In the genomic region with DNA sequence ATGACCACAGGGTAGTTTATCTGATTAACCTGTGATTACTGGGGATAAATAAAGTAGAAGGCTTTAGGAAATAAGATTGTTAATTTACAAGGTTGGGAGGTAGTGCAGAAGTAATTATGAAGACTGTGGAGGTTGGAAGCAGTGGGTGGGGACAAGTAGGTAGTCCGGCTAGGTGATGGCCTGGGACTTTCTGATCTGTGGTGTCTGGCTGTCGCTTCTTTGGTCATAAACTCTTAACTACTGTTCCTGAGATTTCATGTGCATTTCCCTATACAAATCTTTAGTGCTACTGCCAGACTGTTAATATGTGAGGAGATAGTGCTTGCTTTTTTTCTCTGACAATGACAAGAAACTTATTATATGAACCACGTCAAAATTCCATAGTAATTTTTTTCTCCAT, we compare ENCODE assay signal across 20 cellular contexts. TPM values are rescaled to one million over a fixed set of nuclear protein-coding genes. Genes with fewer than 3 reads are reported as not detected.
A peak's percentile ranks its signal among the peaks of the same experiment; 100 is the strongest.
DNase-seq lines count a peak whose midpoint lies in the region; ATAC-seq and TF ChIP-seq lines count a peak whose summit lies in the region.
"Had no signal": no experiment of that assay in that cellular context is flagged by ENCODE, and none has a peak within 500 bp of the region (broad histone marks: within the 10 kb centered on the region; RNA-seq: fewer than 3 reads in every experiment).

No MANE protein-coding gene starts in this region.

- intact Hi-C loops in uterus (cut with DNase I; ENCODE audit: low total_unique reads): no loop called here

- peaks cover 63% of the 10 kb centered on the region for H3K4me1 Mint-ChIP-seq in T-helper 2 cell treated with Interferon-gamma antibody and Interleukin-4, amounts not matched to agents 5 μg/mL and 100 μg/mL, for 36 hours (ENCODE audit: low read depth)
- peaks cover 60% of the 10 kb centered on the region for H3K4me1 Mint-ChIP-seq in stimulated activated naive CD8-positive, alpha-beta T cell treated with anti-CD3 and anti-CD28 coated beads, Interleukin-15, Interleukin-2, amounts not matched to agents 100 ng/mL and 50 ng/mL, for 24 hours (ENCODE audit: low read depth)
- peaks cover 21% of the 10 kb centered on the region in 2 donors for H3K4me1 Mint-ChIP-seq in immature natural killer cell
- H3K4me1 Mint-ChIP-seq: H9 had no signal

- TF ChIP-seq CTCF in uterus (IDR thresholded peaks at IDR 0.05): no peak

- no peaks in the 10 kb centered on the region for H3K36me3 Mint-ChIP-seq in T-helper 2 cell treated with Interferon-gamma antibody and Interleukin-4, amounts not matched to agents 5 μg/mL and 100 μg/mL, for 36 hours (ENCODE audit: low read depth)
- H3K36me3 Mint-ChIP-seq in stimulated activated naive CD8-positive, alpha-beta T cell treated with anti-CD3 and anti-CD28 coated beads, Interleukin-15, Interleukin-2, amounts not matched to agents 100 ng/mL and 50 ng/mL, for 24 hours (ENCODE audit: low read depth): no peaks in the 10 kb centered on the region
- no peaks in the 10 kb centered on the region for H3K36me3 Mint-ChIP-seq in immature natural killer cell
- H3K36me3 Mint-ChIP-seq: CD4-positive, CD25-positive, alpha-beta regulatory T cell had no signal

- no peaks in the 10 kb centered on the region for H3K27me3 ChIP-seq in uterus

- H3K27ac Mint-ChIP-seq in T-helper 2 cell treated with Interferon-gamma antibody and Interleukin-4, amounts not matched to agents 5 μg/mL and 100 μg/mL, for 36 hours: no peak overlapping the region
- no peak overlapping the region for H3K27ac Mint-ChIP-seq in stimulated activated naive CD8-positive, alpha-beta T cell treated with anti-CD3 and anti-CD28 coated beads, Interleukin-15, Interleukin-2, amounts not matched to agents 100 ng/mL and 50 ng/mL, for 24 hours
- peak overlapping the region in 1 of 6 donors; percentile 38 for H3K27ac Mint-ChIP-seq in immature natural killer cell
- H3K27ac Mint-ChIP-seq: CD4-positive, CD25-positive, alpha-beta regulatory T cell; H9 had no signal

- H3K9me3 ChIP-seq in uterus: no peaks in the 10 kb centered on the region

- no peaks in the 10 kb centered on the region for H3K36me3 ChIP-seq in uterus

- no peak for TF ChIP-seq POLR2A in uterus (IDR thresholded peaks at IDR 0.05)

- peaks cover 3% of the 10 kb centered on the region for H3K27me3 Mint-ChIP-seq in T-helper 2 cell treated with Interferon-gamma antibody and Interleukin-4, amounts not matched to agents 5 μg/mL and 100 μg/mL, for 36 hours (ENCODE audit: low read depth)
- H3K27me3 Mint-ChIP-seq in stimulated activated naive CD8-positive, alpha-beta T cell treated with anti-CD3 and anti-CD28 coated beads, Interleukin-15, Interleukin-2, amounts not matched to agents 100 ng/mL and 50 ng/mL, for 24 hours: peaks cover 41% of the 10 kb centered on the region
- H3K27me3 Mint-ChIP-seq in immature natural killer cell (ENCODE audit: low read depth in 3 of 3): peaks cover 13 to 19% (median 18%) of the 10 kb centered on the region in 3 donors

- no peaks in the 10 kb centered on the region for H3K9me3 Mint-ChIP-seq in T-helper 2 cell treated with Interferon-gamma antibody and Interleukin-4, amounts not matched to agents 5 μg/mL and 100 μg/mL, for 36 hours
- no peaks in the 10 kb centered on the region for H3K9me3 Mint-ChIP-seq in stimulated activated naive CD8-positive, alpha-beta T cell treated with anti-CD3 and anti-CD28 coated beads, Interleukin-15, Interleukin-2, amounts not matched to agents 100 ng/mL and 50 ng/mL, for 24 hours
- H3K9me3 Mint-ChIP-seq in immature natural killer cell: no peaks in the 10 kb centered on the region

- no peaks in the 10 kb centered on the region for H3K4me1 ChIP-seq in uterus

- no peak overlapping the region for H3K4me3 ChIP-seq in uterus

- peak overlapping the region; percentile 65 for H3K4me3 Mint-ChIP-seq in T-helper 2 cell treated with Interferon-gamma antibody and Interleukin-4, amounts not matched to agents 5 μg/mL and 100 μg/mL, for 36 hours
- peak overlapping the region; percentile 11 for H3K4me3 Mint-ChIP-seq in stimulated activated naive CD8-positive, alpha-beta T cell treated with anti-CD3 and anti-CD28 coated beads, Interleukin-15, Interleukin-2, amounts not matched to agents 100 ng/mL and 50 ng/mL, for 24 hours
- H3K4me3 Mint-ChIP-seq in immature natural killer cell: peak overlapping the region in 4 of 5 donors; percentile 1 to 66 (median 30)
- H3K4me3 Mint-ChIP-seq: H9 had no signal

- no peak for ATAC-seq in stimulated activated naive CD8-positive, alpha-beta T cell treated with anti-CD3 and anti-CD28 coated beads, Interleukin-15, Interleukin-2, amounts not matched to agents 100 U/mL and 50 U/mL, for 24 hours

- H3K27ac ChIP-seq in uterus: no peak overlapping the region
- H3K27ac ChIP-seq: 22Rv1 had no signal

- DNase-seq in T-helper 2 cell treated with Interferon-gamma antibody and Interleukin-4, amounts not matched to agents 5 μg/mL and 100 μg/mL, for 36 hours (ENCODE audit: low spot score): no peak
- no peak for DNase-seq in T-helper 2 cell
- DNase-seq in stimulated activated naive CD8-positive, alpha-beta T cell treated with anti-CD3 and anti-CD28 coated beads, Interleukin-15, Interleukin-2, amounts not matched to agents 100 U/mL and 50 U/mL, for 24 hours: no peak
- DNase-seq in immature natural killer cell: no peak
- DNase-seq in NOMO-1 treated with dmso at 0.1 percent for 144 hours (lab: John Stamatoyannopoulos, UW; ENCODE audit: unreplicated experiment): no peak
- DNase-seq in uterus: no peak
- no peak for DNase-seq in DMS 273 treated with DMSO at 0.1 percent for 48 hours (lab: John Stamatoyannopoulos, UW)
- DNase-seq: COR-L47, H9, NCI-H1105 treated with DMSO at 0.1 percent for 48 hours, NCI-H1694, NCI-H2081 treated with DMSO at 0.1 percent for 48 hours, OCI-M1, Right ventricle myocardium superior had no signal

RNA-seq across cellular contexts. Expression of gene HNF1B, which starts 19.5 kb away (rescaled TPM):
- polyA plus RNA-seq in immature natural killer cell: not detected
- 1 to 10 TPM in 1 of 4 donors, under 1 TPM in 1, not detected in 2; 0.29 to 1.5 TPM for total RNA-seq in uterus
- total RNA-seq: CD4-positive, CD25-positive, alpha-beta regulatory T cell; H9; LHCN-M2; NCI-H460; Right ventricle myocardium superior had no signal
- polyA plus RNA-seq: AG04450; CD4-positive, CD25-positive, alpha-beta regulatory T cell had no signal

Comparison
In these comparisons a context has a peak if more than half of its experiments do, and no peak if none do; other contexts are left out.
1. H3K4me3 Mint-ChIP-seq: peak in every context shown above with its lines; median percentile 65 in T-helper 2 cell treated with Interferon-gamma antibody and Interleukin-4, amounts not matched to agents 5 μg/mL and 100 μg/mL, for 36 hours; 30 in immature natural killer cell; 11 in stimulated activated naive CD8-positive, alpha-beta T cell treated with anti-CD3 and anti-CD28 coated beads, Interleukin-15, Interleukin-2, amounts not matched to agents 100 ng/mL and 50 ng/mL, for 24 hours.